Comparison of ENCODE assay signal across 26 cellular contexts in the genomic region with DNA sequence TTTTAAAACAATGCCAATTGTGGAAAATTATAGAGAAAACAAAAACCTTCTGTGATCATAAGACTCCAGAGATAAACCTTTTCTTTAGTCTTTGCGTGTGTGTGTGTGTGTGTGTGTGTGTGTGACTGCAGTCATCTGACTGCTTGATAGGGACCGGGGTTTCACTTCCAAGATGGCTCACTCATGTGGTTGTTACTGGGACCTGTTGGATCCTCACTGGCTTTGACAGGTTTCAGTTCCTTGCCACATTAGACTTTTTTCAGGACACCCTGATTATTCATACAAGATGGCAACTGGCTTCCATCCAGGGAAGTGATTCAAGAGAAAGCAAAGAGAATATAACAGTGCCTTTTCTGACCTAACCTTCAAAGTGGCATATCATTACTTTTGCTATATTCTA.
"Had no signal": no experiment of that assay in that cellular context is flagged by ENCODE, and none has a peak within 500 bp of the region (broad histone marks: within the 10 kb centered on the region; RNA-seq: fewer than 3 reads in every experiment).

No MANE protein-coding gene starts in this region.

- ATAC-seq: esophagus mucosa, heart right ventricle, left cardiac atrium, left lung, mucosa of descending colon, sciatic nerve had no signal

- DNase-seq: dorsolateral prefrontal cortex; effector CD4-positive, alpha-beta T cell; foreskin melanocyte; glutamatergic neuron; heart right ventricle; hippocampal formation; left cardiac atrium; left lung; mesenchymal stem cell; mucosa of descending colon; naive B cell; stimulated activated CD4-positive, alpha-beta T cell treated with anti-CD3 and anti-CD28 coated beads, Interleukin-12 subunit alpha, Interleukin-12 subunit beta, amount 100 ng/mL, for 4 hours; stimulated activated CD4-positive, alpha-beta T cell treated with anti-CD3 and anti-CD28 coated beads, Interleukin-1b, Interleukin-23, amount 100 ng/mL, for 48 hours; stimulated activated CD4-positive, alpha-beta T cell treated with anti-CD3 and anti-CD28 coated beads, Interleukin-4, amount 100 ng/mL, for 1 hour; stimulated activated CD8-positive, alpha-beta memory T cell treated with anti-CD3 and anti-CD28 coated beads, Interleukin-4, amount 100 ng/mL, for 48 hours; stimulated activated naive CD4-positive, alpha-beta T cell treated with Interleukin-2 at 50 U/mL for 16 hours; stomach; thyroid gland; trophoblast cell had no signal

- H3K4me3 ChIP-seq: dorsolateral prefrontal cortex, heart right ventricle, left lung, mucosa of descending colon, neural progenitor cell, prostate gland, right atrium auricular region, smooth muscle cell, stomach, thyroid gland, vagina had no signal
